In genomic region chr11:37135606-37136005, GRCh38 we compare ENCODE assay signal across 2 cellular contexts.
DNase-seq lines count a peak whose midpoint lies in the region; TF ChIP-seq lines count a peak whose summit lies in the region.
"Not testable (repeated sequence)": the region's sequence is repeated elsewhere in the genome, so short reads cannot be mapped to it uniquely, and the experiment has no call there.

No MANE protein-coding gene starts in this region.

- H3K4me3 Mint-ChIP-seq in type B pancreatic cell = peak overlapping the region; percentile 12

- not testable (repeated sequence) for TF ChIP-seq CTCF in epithelial cell of esophagus (IDR thresholded peaks at IDR 0.05; ENCODE audit: insufficient read depth, low read depth, low read length, missing control alignments); type B pancreatic cell (conservative IDR thresholded peaks at IDR 0.05)

- not testable (repeated sequence) for H3K4me1 Mint-ChIP-seq in type B pancreatic cell (ENCODE audit: unreplicated experiment)

- peaks cover 11% of the 10 kb centered on the region for H3K9me3 Mint-ChIP-seq in type B pancreatic cell

- H3K4me3 ChIP-seq in epithelial cell of esophagus (ENCODE audit: low read length) = not testable (repeated sequence)

- DNase-seq in epithelial cell of esophagus (ENCODE audit: low read depth) = peak; percentile 4
- not testable (repeated sequence) for DNase-seq in type B pancreatic cell (ENCODE audit: extremely low spot score, unreplicated experiment)

- not testable (repeated sequence) for H3K27ac Mint-ChIP-seq in type B pancreatic cell

- H3K27me3 Mint-ChIP-seq in type B pancreatic cell = not testable (repeated sequence)

- H3K36me3 Mint-ChIP-seq in type B pancreatic cell = not testable (repeated sequence)
